In the genomic region with DNA sequence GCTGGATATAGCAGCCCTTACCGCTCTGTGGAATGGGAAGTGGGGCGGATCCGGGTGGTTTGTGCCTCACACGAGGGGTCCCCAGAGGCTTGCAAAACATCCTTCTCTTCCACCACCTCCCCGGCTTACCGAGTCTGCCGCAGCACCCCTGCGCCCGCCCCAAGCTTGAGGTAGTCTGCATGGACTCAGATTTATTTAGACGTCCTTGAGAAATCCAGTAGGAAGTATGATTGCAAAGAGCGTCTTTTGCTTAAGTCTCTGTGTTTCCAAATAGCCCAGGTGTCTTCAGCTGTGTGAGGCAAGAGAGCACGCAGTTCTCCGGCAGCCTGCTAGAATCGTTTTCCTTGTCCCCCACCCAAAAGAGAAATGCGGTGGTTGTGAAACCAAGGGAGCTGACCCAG, we compare ENCODE assay signal across 11 cellular contexts. TPM values are rescaled to one million over a fixed set of nuclear protein-coding genes. Genes with fewer than 3 reads are reported as not detected.
DNase-seq lines count a peak whose midpoint lies in the region; ATAC-seq and TF ChIP-seq lines count a peak whose summit lies in the region.
"Had no signal": no experiment of that assay in that cellular context is flagged by ENCODE, and none has a peak within 500 bp of the region (broad histone marks: within the 10 kb centered on the region; RNA-seq: fewer than 3 reads in every experiment).

No MANE protein-coding gene starts in this region.

- TF ChIP-seq POLR2A in upper lobe of left lung (IDR thresholded peaks at IDR 0.05) (no peak), gastrocnemius medialis (IDR thresholded peaks at IDR 0.05) (no peak)

- ATAC-seq in activated naive CD8-positive, alpha-beta T cell treated with anti-CD3 and anti-CD28 coated beads, Interleukin-2, amount 50 U/mL, for 24 hours = no peak
- ATAC-seq in upper lobe of left lung (ENCODE audit: low FRiP score in 2 of 2) (no peak), gastrocnemius medialis (no peak)

- in situ Hi-C loops in gastrocnemius medialis (cut with MboI; ENCODE audit: low sequenced_read_pairs in 4 of 4) = no loop called here

- peak overlapping the region; percentile 92 for H3K4me2 ChIP-seq in hepatocyte

- no peak for TF ChIP-seq EP300 in upper lobe of left lung (IDR thresholded peaks at IDR 0.05)

- H3K9me3 Mint-ChIP-seq in activated naive CD4-positive, alpha-beta T cell treated with anti-CD3 and anti-CD28 coated beads for 36 hours = no peaks in the 10 kb centered on the region
- no peaks in the 10 kb centered on the region for H3K9me3 Mint-ChIP-seq in activated naive CD8-positive, alpha-beta T cell treated with anti-CD3 and anti-CD28 coated beads, Interleukin-2, amount 50 U/mL, for 24 hours
- H3K9me3 Mint-ChIP-seq: HFFc6 had no signal

- WGBS in hepatocyte (ENCODE audit: low lambda C conversion rate, missing lambda C conversion rate) = 69% methylated on average over 15 of the region's 15 CpGs
- 71 to 81% methylated on average over 12 to 15 of the region's 15 CpGs for WGBS in upper lobe of left lung, 2 donors

- H3K4me3 Mint-ChIP-seq in activated naive CD4-positive, alpha-beta T cell treated with anti-CD3 and anti-CD28 coated beads for 36 hours = no peak overlapping the region
- H3K4me3 Mint-ChIP-seq in activated naive CD8-positive, alpha-beta T cell treated with anti-CD3 and anti-CD28 coated beads, Interleukin-2, amount 50 U/mL, for 24 hours = peak overlapping the region; percentile 83

- H3K36me3 Mint-ChIP-seq in activated naive CD4-positive, alpha-beta T cell treated with anti-CD3 and anti-CD28 coated beads for 36 hours (ENCODE audit: low read depth) = no peaks in the 10 kb centered on the region
- no peaks in the 10 kb centered on the region for H3K36me3 Mint-ChIP-seq in activated naive CD8-positive, alpha-beta T cell treated with anti-CD3 and anti-CD28 coated beads, Interleukin-2, amount 50 U/mL, for 24 hours (ENCODE audit: low read depth)

- H3K27ac Mint-ChIP-seq in activated naive CD4-positive, alpha-beta T cell treated with anti-CD3 and anti-CD28 coated beads for 36 hours = peak overlapping the region; percentile 95
- H3K27ac Mint-ChIP-seq in activated naive CD8-positive, alpha-beta T cell treated with anti-CD3 and anti-CD28 coated beads, Interleukin-2, amount 50 U/mL, for 24 hours = no peak overlapping the region

- no peak overlapping the region for H3K4me3 ChIP-seq in hepatocyte
- H3K4me3 ChIP-seq in upper lobe of left lung = no peak overlapping the region
- no peak overlapping the region for H3K4me3 ChIP-seq in gastrocnemius medialis

- H3K27me3 Mint-ChIP-seq in activated naive CD4-positive, alpha-beta T cell treated with anti-CD3 and anti-CD28 coated beads for 36 hours (ENCODE audit: low read depth) = no peaks in the 10 kb centered on the region
- no peaks in the 10 kb centered on the region for H3K27me3 Mint-ChIP-seq in activated naive CD8-positive, alpha-beta T cell treated with anti-CD3 and anti-CD28 coated beads, Interleukin-2, amount 50 U/mL, for 24 hours

- no peaks in the 10 kb centered on the region for H3K27me3 ChIP-seq in hepatocyte
- no peaks in the 10 kb centered on the region for H3K27me3 ChIP-seq in upper lobe of left lung
- H3K27me3 ChIP-seq in gastrocnemius medialis = no peaks in the 10 kb centered on the region
- H3K27me3 ChIP-seq: ascending aorta had no signal

- no peak for TF ChIP-seq CTCF in hepatocyte (IDR thresholded peaks at IDR 0.05; ENCODE audit: poor library complexity)
- no peak for TF ChIP-seq CTCF in upper lobe of left lung (IDR thresholded peaks at IDR 0.05)
- no peak for TF ChIP-seq CTCF in gastrocnemius medialis (IDR thresholded peaks at IDR 0.05 in 4 of 5, conservative IDR thresholded peaks at IDR 0.05 in 1 of 5)

- H3K27ac ChIP-seq in hepatocyte (no peak overlapping the region), upper lobe of left lung (peak overlapping the region in 3 of 4 donors; percentile 6 to 98 (median 88)), gastrocnemius medialis (no peak overlapping the region)

- no peak for DNase-seq in activated naive CD4-positive, alpha-beta T cell treated with anti-CD3 and anti-CD28 coated beads for 36 hours
- no peak for DNase-seq in activated naive CD4-positive, alpha-beta T cell treated with Interleukin-2 at 50 U/mL for 16 hours
- DNase-seq in activated naive CD8-positive, alpha-beta T cell treated with anti-CD3 and anti-CD28 coated beads, Interleukin-2, amount 50 U/mL, for 24 hours = no peak
- DNase-seq in hepatocyte (ENCODE audit: low spot score) (no peak), upper lobe of left lung (peak in 1 of 2 donors; percentile 59), NCI-H1694 (lab: John Stamatoyannopoulos, UW) (no peak), gastrocnemius medialis (no peak), epidermal melanocyte (ENCODE audit: insufficient read length, low spot score) (no peak)
- DNase-seq: NCI-H1436 treated with DMSO at 0.1 percent for 48 hours had no signal

- H2AFZ ChIP-seq in hepatocyte = no peak overlapping the region

- intact Hi-C loops in activated naive CD4-positive, alpha-beta T cell treated with anti-CD3 and anti-CD28 coated beads for 36 hours (cut with micrococcal nuclease) = loop anchor here (1.0 to 10.0 kb wide), 8 partner anchors 19 to 855 kb away; partner anchors contain the start of gene ZDHHC7
- intact Hi-C loops in gastrocnemius medialis (cut with DNase I; ENCODE audit: low total_unique reads) = no loop called here

- no peaks in the 10 kb centered on the region for H3K9me2 ChIP-seq in hepatocyte (replicated peaks; ENCODE audit: insufficient read depth)

- CTCF ChIA-PET in activated naive CD4-positive, alpha-beta T cell treated with anti-CD3 and anti-CD28 coated beads for 36 hours (lab: Charles Lee) = interaction anchor here (1.0 to 1.4 kb wide), 3 partner anchors 17 to 78 kb away, joined by 3 to 4 read pairs (median 4); no protein-coding TSS in a partner anchor

- H3K4me1 ChIP-seq in hepatocyte (ENCODE audit: insufficient read depth) = peaks cover 25% of the 10 kb centered on the region
- H3K4me1 ChIP-seq in upper lobe of left lung = peaks cover 24 to 60% (median 36%) of the 10 kb centered on the region in 4 donors
- peaks cover 22 to 31% of the 10 kb centered on the region in 2 donors for H3K4me1 ChIP-seq in gastrocnemius medialis

- no peaks in the 10 kb centered on the region for H3K36me3 ChIP-seq in hepatocyte (replicated peaks; ENCODE audit: insufficient read depth, low read depth)
- peaks cover 0 to 11% (median 3%) of the 10 kb centered on the region in 4 donors for H3K36me3 ChIP-seq in upper lobe of left lung
- no peaks in the 10 kb centered on the region for H3K36me3 ChIP-seq in gastrocnemius medialis
- H3K36me3 ChIP-seq: ascending aorta had no signal

- peaks cover 33% of the 10 kb centered on the region for H3K4me1 Mint-ChIP-seq in activated naive CD4-positive, alpha-beta T cell treated with anti-CD3 and anti-CD28 coated beads for 36 hours (ENCODE audit: low read depth)
- H3K4me1 Mint-ChIP-seq in activated naive CD8-positive, alpha-beta T cell treated with anti-CD3 and anti-CD28 coated beads, Interleukin-2, amount 50 U/mL, for 24 hours = peaks cover 44% of the 10 kb centered on the region

- H3K9me3 ChIP-seq in hepatocyte (ENCODE audit: low read depth) (no peaks in the 10 kb centered on the region), upper lobe of left lung (peaks cover 0 to 4% (median 0%) of the 10 kb centered on the region in 4 donors), gastrocnemius medialis (no peaks in the 10 kb centered on the region)
- H3K9me3 ChIP-seq: ascending aorta had no signal

- H3K79me2 ChIP-seq in hepatocyte = peaks cover 29% of the 10 kb centered on the region

- no peaks in the 10 kb centered on the region for H4K20me1 ChIP-seq in hepatocyte (ENCODE audit: insufficient read depth, poor library complexity, severe bottlenecking)

RNA-seq across cellular contexts. Expression of gene KIAA0513, which starts 2.4 kb away (rescaled TPM):
- 1 to 10 TPM; 9.7 to 9.8 TPM for total RNA-seq in activated naive CD4-positive, alpha-beta T cell treated with anti-CD3 and anti-CD28 coated beads for 36 hours
- total RNA-seq in hepatocyte (6.9 and 14.9 TPM in 2 replicates), upper lobe of left lung (10 to 100 TPM; 21.6 to 77.5 (median 37.9) TPM), gastrocnemius medialis (10 to 100 TPM in 3 of 4 donors, 1 to 10 TPM in 1; 8.2 to 22.4 (median 21.4) TPM)
- 8.1 and 10.1 TPM in 2 replicates for polyA plus RNA-seq in hepatocyte

RNA-seq across cellular contexts. Expression of gene ZDHHC7, which starts 18.6 kb away (rescaled TPM):
- total RNA-seq in activated naive CD4-positive, alpha-beta T cell treated with anti-CD3 and anti-CD28 coated beads for 36 hours = 10 to 100 TPM; 16.6 to 17.9 TPM
- total RNA-seq in hepatocyte (59.2 and 65.2 TPM in 2 replicates), upper lobe of left lung (100 to 1,000 TPM in 1 of 6 donors, 10 to 100 TPM in 5; 77.4 to 112 (median 92.7) TPM), gastrocnemius medialis (10 to 100 TPM; 55.0 to 93.5 (median 68.4) TPM)
- polyA plus RNA-seq in hepatocyte = 50.0 and 51.4 TPM in 2 replicates

Comparison
In these comparisons a context has a peak if more than half of its experiments do, and no peak if none do; other contexts are left out.
1. H3K27ac ChIP-seq: peak in upper lobe of left lung (3 of 4); none in hepatocyte (single experiment) and gastrocnemius medialis (0 of 4).